7 cellular contexts compared by ENCODE assay signal in the genomic region with DNA sequence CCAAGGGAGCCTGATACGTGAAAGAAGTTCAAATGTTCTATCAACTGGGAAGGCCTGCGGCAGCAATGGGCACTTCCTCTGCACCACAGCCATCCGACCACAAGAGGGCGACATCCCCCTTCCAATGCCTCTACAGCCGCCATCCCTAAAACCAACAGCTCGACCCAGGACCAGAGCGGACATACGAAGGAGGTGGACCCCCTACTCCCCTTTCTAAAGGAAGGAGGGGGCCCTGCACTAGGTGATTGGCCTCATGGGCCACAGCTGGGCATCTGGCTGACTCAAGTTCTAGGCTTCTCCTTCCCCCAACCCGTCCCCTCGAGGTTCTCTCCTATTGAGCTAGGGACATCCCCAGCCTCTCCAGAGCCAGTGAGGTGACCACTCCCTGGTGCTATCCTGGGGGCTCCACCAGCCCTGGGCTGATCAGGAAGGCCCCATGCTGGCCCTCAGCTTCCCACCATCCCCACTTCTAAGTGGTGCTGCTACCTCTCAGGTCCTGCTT.
DNase-seq lines count a peak whose midpoint lies in the region; ATAC-seq and TF ChIP-seq lines count a peak whose summit lies in the region.

No MANE protein-coding gene starts in this region.

- no peaks in the 10 kb centered on the region for H3K27me3 ChIP-seq in effector memory CD4-positive, alpha-beta T cell (replicated peaks; ENCODE audit: control insufficient read depth, insufficient read depth, low read length, poor library complexity, severe bottlenecking)
- no peaks in the 10 kb centered on the region for H3K27me3 ChIP-seq in mesendoderm (ENCODE audit: insufficient read depth, low read length, poor library complexity)

- no peak overlapping the region for H4K5ac ChIP-seq in mesendoderm (ENCODE audit: low read length)

- POLR2A ChIA-PET in activated CD4-positive, alpha-beta memory T cell treated with anti-CD3 and anti-CD28 coated beads for 36 hours (lab: Charles Lee), result interaction anchor here (0.7 kb wide), 1 partner anchor 201 kb away, joined by 3 read pairs; no protein-coding TSS in a partner anchor

- no peak overlapping the region for H3K27ac ChIP-seq in effector memory CD4-positive, alpha-beta T cell (ENCODE audit: insufficient read depth, low read length, poor library complexity, severe bottlenecking)
- no peak overlapping the region for H3K27ac ChIP-seq in mesendoderm (ENCODE audit: low read depth, low read length)

- peaks cover 2% of the 10 kb centered on the region for H3K4me1 ChIP-seq in effector memory CD4-positive, alpha-beta T cell (ENCODE audit: control insufficient read depth, insufficient read depth, low read length, poor library complexity, severe bottlenecking)
- H3K4me1 ChIP-seq in mesendoderm (ENCODE audit: control insufficient read depth, low read depth, low read length), result no peaks in the 10 kb centered on the region

- H3K4me3 Mint-ChIP-seq in activated CD4-positive, alpha-beta memory T cell treated with anti-CD3 and anti-CD28 coated beads for 36 hours, result no peak overlapping the region

- H3K36me3 ChIP-seq in effector memory CD4-positive, alpha-beta T cell (ENCODE audit: control insufficient read depth, insufficient read depth, low read length), result no peaks in the 10 kb centered on the region
- no peaks in the 10 kb centered on the region for H3K36me3 ChIP-seq in mesendoderm (ENCODE audit: control insufficient read depth, insufficient read depth, low read length)

- H4K8ac ChIP-seq in mesendoderm (ENCODE audit: low read depth, low read length), result no peak overlapping the region

- no peak overlapping the region for H2AK5ac ChIP-seq in mesendoderm (ENCODE audit: low read length)

- H3K79me1 ChIP-seq in mesendoderm (ENCODE audit: low read length), result no peaks in the 10 kb centered on the region

- H2BK120ac ChIP-seq in mesendoderm (ENCODE audit: low read depth, low read length), result no peak overlapping the region

- H2BK15ac ChIP-seq in mesendoderm (replicated peaks; ENCODE audit: low read depth), result no peak overlapping the region

- no peak overlapping the region for H3K9ac ChIP-seq in mesendoderm (ENCODE audit: low read length)

- intact Hi-C loops in activated CD4-positive, alpha-beta memory T cell treated with anti-CD3 and anti-CD28 coated beads for 36 hours (cut with micrococcal nuclease), result loop anchor here (1.0 kb wide), 4 partner anchors 101 to 283 kb away; no protein-coding TSS in a partner anchor

- H3K56ac ChIP-seq in mesendoderm (ENCODE audit: low read length), result peak overlapping the region; percentile 43

- peaks cover 5% of the 10 kb centered on the region for H3K36me3 Mint-ChIP-seq in activated CD4-positive, alpha-beta memory T cell treated with anti-CD3 and anti-CD28 coated beads for 36 hours

- H3K9me3 ChIP-seq in effector memory CD4-positive, alpha-beta T cell (ENCODE audit: control insufficient read depth, low read length), result no peaks in the 10 kb centered on the region

- H3K23ac ChIP-seq in mesendoderm (ENCODE audit: low read length), result no peak overlapping the region

- peaks cover 12% of the 10 kb centered on the region for H3K9me3 Mint-ChIP-seq in activated CD4-positive, alpha-beta memory T cell treated with anti-CD3 and anti-CD28 coated beads for 36 hours

- no peak overlapping the region for H2BK5ac ChIP-seq in mesendoderm (ENCODE audit: low read length)

- DNase-seq in NCI-H69 (lab: John Stamatoyannopoulos, UW) (peak; percentile 20), mesendoderm (peak; percentile 76)
- DNase-seq in activated CD4-positive, alpha-beta memory T cell treated with anti-CD3 and anti-CD28 coated beads for 36 hours, result peak; percentile 85
- DNase-seq in effector memory CD4-positive, alpha-beta T cell, result peak; percentile 24 to 50 (median 34)
- DNase-seq in stimulated activated CD8-positive, alpha-beta memory T cell treated with anti-CD3 and anti-CD28 coated beads, Interleukin-15, amount 100 ng/mL, for 4 hours (ENCODE audit: low read depth in 2 of 2), result peak; percentile 28 to 30

- no peak overlapping the region for H3K4ac ChIP-seq in mesendoderm (ENCODE audit: low read depth, low read length)

- no peaks in the 10 kb centered on the region for H3K27me3 Mint-ChIP-seq in activated CD4-positive, alpha-beta memory T cell treated with anti-CD3 and anti-CD28 coated beads for 36 hours

- CTCF ChIA-PET in activated CD4-positive, alpha-beta memory T cell treated with anti-CD3 and anti-CD28 coated beads for 36 hours (lab: Charles Lee), result interaction anchor here (0.7 to 6.8 kb wide), 45 partner anchors 9 to 1207 kb away, joined by 3 to 99 read pairs (median 5); a partner anchor contains a TSS

- peak; percentile 96 for TF ChIP-seq CTCF in GM12874 (IDR thresholded peaks at IDR 0.05; ENCODE audit: insufficient read depth, low read depth, low read length)

- H3K4me2 ChIP-seq in mesendoderm (ENCODE audit: low read length), result no peak overlapping the region

- no peak overlapping the region for H3K27ac Mint-ChIP-seq in activated CD4-positive, alpha-beta memory T cell treated with anti-CD3 and anti-CD28 coated beads for 36 hours

- no peak overlapping the region for H3K18ac ChIP-seq in mesendoderm (ENCODE audit: low read length)

- no peaks in the 10 kb centered on the region for H3K79me2 ChIP-seq in mesendoderm (ENCODE audit: control insufficient read depth, insufficient read depth, low read length)

- peak; percentile 55 for ATAC-seq in HG03108 (IDR thresholded peaks at IDR 0.05; ENCODE audit: unreplicated experiment)

- H3K4me1 Mint-ChIP-seq in activated CD4-positive, alpha-beta memory T cell treated with anti-CD3 and anti-CD28 coated beads for 36 hours (ENCODE audit: low read depth), result peaks cover 21% of the 10 kb centered on the region

- no peak overlapping the region for H3K4me3 ChIP-seq in effector memory CD4-positive, alpha-beta T cell (ENCODE audit: insufficient read depth, low read depth, low read length, poor library complexity, severe bottlenecking)
- H3K4me3 ChIP-seq in mesendoderm (ENCODE audit: low read length), result no peak overlapping the region

- no CpG with 5 or more reads among the region's 10 CpGs for whole genome bisulfite sequencing in mesendoderm (ENCODE audit: extremely low coverage, insufficient coverage, low lambda C conversion rate)

Comparison
In these comparisons a context has a peak if more than half of its experiments do, and no peak if none do; other contexts are left out.
1. DNase-seq: peak in every context shown above with its lines; median percentile 85 in activated CD4-positive, alpha-beta memory T cell treated with anti-CD3 and anti-CD28 coated beads for 36 hours; 76 in mesendoderm; 34 in effector memory CD4-positive, alpha-beta T cell; 29 in stimulated activated CD8-positive, alpha-beta memory T cell treated with anti-CD3 and anti-CD28 coated beads, Interleukin-15, amount 100 ng/mL, for 4 hours; 20 in NCI-H69.